ENCODE assay signal across 20 cellular contexts in the genomic region with DNA sequence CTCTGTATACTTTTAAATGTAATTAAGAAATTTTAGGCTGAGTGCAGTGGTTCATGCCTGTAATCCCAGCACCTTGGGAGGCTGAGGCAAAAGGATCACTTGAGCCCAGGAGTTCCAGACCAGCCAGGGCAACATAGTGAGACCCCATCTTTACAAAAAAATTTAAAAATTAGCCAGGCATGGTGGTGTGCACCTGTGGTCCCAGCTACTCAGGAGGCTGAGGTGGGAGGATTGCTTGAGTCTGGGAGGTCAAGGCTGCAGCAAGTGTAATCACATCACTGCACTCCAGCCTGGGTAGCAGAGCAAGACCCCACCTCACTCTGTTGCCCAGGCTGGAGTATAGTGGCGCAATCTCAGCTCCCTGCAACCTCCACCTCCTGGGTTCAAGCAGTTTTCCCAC. TPM values are rescaled to one million over a fixed set of nuclear protein-coding genes. Genes with fewer than 3 reads are reported as not detected.
"Had no signal": no experiment of that assay in that cellular context is flagged by ENCODE, and none has a peak within 500 bp of the region (broad histone marks: within the 10 kb centered on the region; RNA-seq: fewer than 3 reads in every experiment).

No MANE protein-coding gene starts in this region.

RNA-seq across cellular contexts. Expression of a gene that starts 33.5 kb away (rescaled TPM):
- total RNA-seq: activated naive CD4-positive, alpha-beta T cell treated with anti-CD3 and anti-CD28 coated beads for 36 hours; activated naive CD4-positive, alpha-beta T cell treated with anti-CD3 and anti-CD28 coated beads, Interleukin-2, amount 50 U/mL, for 72 hours; activated naive CD8-positive, alpha-beta T cell treated with anti-CD3 and anti-CD28 coated beads for 36 hours; activated naive CD8-positive, alpha-beta T cell treated with anti-CD3 and anti-CD28 coated beads, Interleukin-2, amount 10 ng/mL, durations not matched to agents 7 days and 5 days; activated T-cell treated with anti-CD3 and anti-CD28 coated beads, Interleukin-2, amount 50 U/mL, for 4 hours; activated T-cell treated with anti-CD3 and anti-CD28 coated beads, Interleukin-2, amount 50 U/mL, for 72 hours; activated T-helper 1 cell treated with anti-CD3 and anti-CD28 coated beads, Interleukin-12 subunit alpha, Interleukin-12 subunit beta, Interleukin-2, Interleukin-4 antibody, amounts not matched to agents 30 ng/mL and 10 ng/mL and 1 ng/mL, durations not matched to agents 14 hours and 24 hours and 36 hours; activated T-helper 17 cell treated with anti-CD3 and anti-CD28 coated beads, Interleukin-2, amount 50 U/mL, for 72 hours; activated T-helper 2 cell treated with anti-CD3 and anti-CD28 coated beads, Interferon-gamma antibody, Interleukin-2, Interleukin-4, amounts not matched to agents 10 μg/mL and 5 μg/mL and 100 μg/mL, durations not matched to agents 14 hours and 24 hours and 36 hours; aorta; ascending aorta; astrocyte; breast epithelium; bronchial epithelial cell; cardiac muscle cell; cardiac septum; cerebellum; chondrocyte had no signal
- polyA plus RNA-seq: adipose tissue, adrenal gland, aorta, cardiac muscle cell had no signal
